Comparison of ENCODE assay signal across 7 cellular contexts in the genomic region with DNA sequence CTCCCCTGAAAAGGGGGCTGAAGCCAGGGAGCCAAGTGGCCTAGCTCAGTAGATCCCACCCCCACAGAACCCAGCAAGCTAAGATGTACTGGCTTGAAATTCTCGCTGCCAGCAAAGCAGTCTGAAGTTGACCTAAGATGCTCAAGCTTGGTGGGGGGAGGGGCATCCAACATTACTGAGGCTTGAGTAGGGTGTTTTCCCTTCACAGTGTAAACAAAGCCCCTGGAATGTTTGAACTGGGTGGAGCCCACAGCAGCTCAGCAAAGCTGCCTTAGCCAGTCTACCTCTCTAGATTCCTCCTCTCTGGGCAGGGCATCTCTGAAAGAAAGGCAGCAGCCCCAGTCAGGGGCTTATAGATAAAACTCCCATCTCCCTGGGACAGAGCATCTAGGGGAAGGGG.
DNase-seq lines count a peak whose midpoint lies in the region; ATAC-seq, FAIRE-seq and TF ChIP-seq lines count a peak whose summit lies in the region.
"Not testable (repeated sequence)": the region's sequence is repeated elsewhere in the genome, so short reads cannot be mapped to it uniquely, and the experiment has no call there.

No MANE protein-coding gene starts in this region.

- not testable (repeated sequence) for ATAC-seq in HepG2

- not testable (repeated sequence) for H2AFZ ChIP-seq in HepG2 (ENCODE audit: low read length)
- H2AFZ ChIP-seq in neural progenitor cell (replicated peaks), result peak overlapping the region; percentile 63

- BruUV-seq in Caco-2 (replicated peaks; lab: Mats Ljungman, UMichigan); HepG2 (replicated peaks; lab: Mats Ljungman, UMichigan): not testable (repeated sequence)

- POLR2A ChIA-PET in Caco-2 (lab: Charles Lee); HepG2 (lab: Yijun Ruan, JAX): not testable (repeated sequence)

- peaks cover 15% of the 10 kb centered on the region for H3K9me3 Mint-ChIP-seq in Caco-2 (ENCODE audit: unreplicated experiment)
- peaks cover 37% of the 10 kb centered on the region for H3K9me3 Mint-ChIP-seq in endodermal cell
- not testable (repeated sequence) for H3K9me3 Mint-ChIP-seq in neural progenitor cell

- CTCF ChIA-PET in Caco-2 (lab: Charles Lee); HepG2 (lab: Yijun Ruan, JAX; ENCODE audit: low intra/inter-chr PET ratio, low total read pairs): not testable (repeated sequence)

- not testable (repeated sequence) for H3K36me3 ChIP-seq in Caco-2 (ENCODE audit: control insufficient read depth, insufficient read depth, low read length); HAP-1 (replicated peaks); SJCRH30; endodermal cell (ENCODE audit: control insufficient read depth, insufficient read depth, low read length); HepG2 (replicated peaks in 1 of 2; ENCODE audit: control insufficient read depth in 1 of 2, insufficient read depth in 2 of 2, low read length in 2 of 2); neural progenitor cell

- H3K27ac ChIP-seq in SJCRH30; endodermal cell (ENCODE audit: low read depth, low read length); HepG2 (ENCODE audit: extremely low read length, insufficient read depth, low read length); neural progenitor cell: not testable (repeated sequence)

- not testable (repeated sequence) for H3F3A ChIP-seq in neural progenitor cell (ENCODE audit: low read depth)

- not testable (repeated sequence) for H3K4me3 ChIP-seq in Caco-2 (ENCODE audit: low read depth, low read length); HAP-1; SJCRH30; endodermal cell (ENCODE audit: low read length); HepG2 (replicated peaks in 1 of 3; ENCODE audit: insufficient read depth in 1 of 3, low read depth in 2 of 3, low read length in 3 of 3); neural progenitor cell

- H3K4me1 ChIP-seq in Caco-2; HAP-1; SJCRH30; endodermal cell (ENCODE audit: control insufficient read depth, insufficient read depth, low read length); HepG2 (ENCODE audit: insufficient read depth, low read length); neural progenitor cell: not testable (repeated sequence)

- H3K27ac Mint-ChIP-seq in Caco-2 (ENCODE audit: unreplicated experiment); endodermal cell; neural progenitor cell: not testable (repeated sequence)

- in situ Hi-C loops in HAP-1 (cut with MboI; ENCODE audit: low sequenced_read_pairs); HepG2 (cut with HindIII; ENCODE audit: extremely low pct_ligation_motif_present, low pct_unique_long_range_greater_than_20kb): not testable (repeated sequence)

- not testable (repeated sequence) for H3K9ac ChIP-seq in endodermal cell (ENCODE audit: extremely low read depth, low read length, poor library complexity, severe bottlenecking); HepG2 (ENCODE audit: insufficient read depth, low read depth, low read length); neural progenitor cell

- H3K36me3 Mint-ChIP-seq in Caco-2 (ENCODE audit: insufficient read depth, unreplicated experiment); endodermal cell (ENCODE audit: low read depth); neural progenitor cell: not testable (repeated sequence)

- 100% methylated on average over 1 of the region's 1 CpG; no CpG with 5 or more reads in 1 of the 2 experiments for WGBS in endodermal cell (ENCODE audit: insufficient coverage in 1 of 2, insufficient read length in 1 of 2), 2 experiments
- no CpG with 5 or more reads among the region's 1 CpG for WGBS in HepG2 (ENCODE audit: low lambda C conversion rate)

- TF ChIP-seq POLR2A in HepG2 (IDR thresholded peaks at IDR 0.05; ENCODE audit: insufficient read depth in 1 of 2, low read depth in 2 of 2, low read length in 2 of 2), result not testable (repeated sequence)

- not testable (repeated sequence) for H4K20me1 ChIP-seq in HepG2 (ENCODE audit: insufficient read depth, low read length); neural progenitor cell (ENCODE audit: low read depth)

- not testable (repeated sequence) for TF ChIP-seq CTCF in Caco-2 (IDR thresholded peaks at IDR 0.05; ENCODE audit: insufficient read depth in 1 of 2, low read depth in 1 of 2, low read length in 1 of 2, severe bottlenecking in 1 of 2, unreplicated experiment in 1 of 2); endodermal cell (conservative IDR thresholded peaks at IDR 0.05); HepG2 (CRISPR knock-in tag; IDR thresholded peaks at IDR 0.05); neural progenitor cell (IDR thresholded peaks at IDR 0.05)

- not testable (repeated sequence) for TF ChIP-seq RAD21 in HepG2 (CRISPR knock-in tag; IDR thresholded peaks at IDR 0.05)

- H3K4me3 Mint-ChIP-seq in Caco-2 (ENCODE audit: unreplicated experiment); endodermal cell; neural progenitor cell: not testable (repeated sequence)

- not testable (repeated sequence) for TF ChIP-seq EP300 in HepG2 (IDR thresholded peaks at IDR 0.05; ENCODE audit: low read depth in 2 of 2, low read length in 2 of 2); HepG2 (CRISPR knock-in tag; IDR thresholded peaks at IDR 0.05; ENCODE audit: borderline replicate concordance)

- not testable (repeated sequence) for H3K4me1 Mint-ChIP-seq in Caco-2 (ENCODE audit: low read depth, unreplicated experiment); neural progenitor cell
- H3K4me1 Mint-ChIP-seq in endodermal cell, result peaks cover 16% of the 10 kb centered on the region

- H3K4me2 ChIP-seq in HepG2 (ENCODE audit: low read depth, low read length), result not testable (repeated sequence)
- H3K4me2 ChIP-seq in neural progenitor cell, result peak overlapping the region; percentile 31

- not testable (repeated sequence) for H3K9me3 ChIP-seq in Caco-2; HAP-1; SJCRH30 (replicated peaks); endodermal cell (ENCODE audit: control insufficient read depth, low read length); HepG2 (ENCODE audit: low read length); neural progenitor cell (ENCODE audit: low read depth)

- DNase-seq in Caco-2 (peak; percentile 50 to 61), HAP-1 (ENCODE audit: low spot score in 2 of 2) (peak; percentile 52 to 76), NCI-H748 (lab: John Stamatoyannopoulos, UW; ENCODE audit: unreplicated experiment) (peak; percentile 28), SJCRH30 (peak; percentile 19 to 25), endodermal cell (peak; percentile 85), HepG2 (ENCODE audit: low spot score) (peak; percentile 15), neural progenitor cell (ENCODE audit: low spot score) (peak; percentile 74)

- FAIRE-seq in HepG2 (lab: Jason Lieb, UNC), result not testable (repeated sequence)

- not testable (repeated sequence) for H3K79me2 ChIP-seq in HepG2 (ENCODE audit: insufficient read depth, low read length); neural progenitor cell (ENCODE audit: low read depth)

- intact Hi-C loops in Caco-2 (cut with micrococcal nuclease; ENCODE audit: unreplicated experiment), result not testable (repeated sequence)
- intact Hi-C loops in HepG2 (cut with micrococcal nuclease; ENCODE audit: unreplicated experiment), result loop anchor here (10.0 kb wide), 1 partner anchor 222 kb away; no protein-coding TSS in a partner anchor

- not testable (repeated sequence) for H3K27me3 ChIP-seq in Caco-2 (replicated peaks; ENCODE audit: control insufficient read depth, insufficient read depth, low read length); HAP-1 (ENCODE audit: low read depth); SJCRH30; endodermal cell (ENCODE audit: control insufficient read depth, insufficient read depth, low read length, poor library complexity, severe bottlenecking); HepG2 (ENCODE audit: control insufficient read depth in 1 of 2, insufficient read depth in 2 of 2, low read length in 2 of 2); neural progenitor cell

- H3K27me3 Mint-ChIP-seq in Caco-2 (ENCODE audit: insufficient read depth, unreplicated experiment); endodermal cell (ENCODE audit: insufficient read depth); neural progenitor cell (ENCODE audit: insufficient read depth, low read depth): not testable (repeated sequence)

Comparison
In these comparisons a context has a peak if more than half of its experiments do, and no peak if none do; other contexts are left out.
1. DNase-seq: peak in every context shown above with its lines; median percentile 85 in endodermal cell; 74 in neural progenitor cell; 64 in HAP-1; 56 in Caco-2; 28 in NCI-H748; 22 in SJCRH30; 15 in HepG2.